Comparison of ENCODE assay signal across 9 cellular contexts in the genomic region with DNA sequence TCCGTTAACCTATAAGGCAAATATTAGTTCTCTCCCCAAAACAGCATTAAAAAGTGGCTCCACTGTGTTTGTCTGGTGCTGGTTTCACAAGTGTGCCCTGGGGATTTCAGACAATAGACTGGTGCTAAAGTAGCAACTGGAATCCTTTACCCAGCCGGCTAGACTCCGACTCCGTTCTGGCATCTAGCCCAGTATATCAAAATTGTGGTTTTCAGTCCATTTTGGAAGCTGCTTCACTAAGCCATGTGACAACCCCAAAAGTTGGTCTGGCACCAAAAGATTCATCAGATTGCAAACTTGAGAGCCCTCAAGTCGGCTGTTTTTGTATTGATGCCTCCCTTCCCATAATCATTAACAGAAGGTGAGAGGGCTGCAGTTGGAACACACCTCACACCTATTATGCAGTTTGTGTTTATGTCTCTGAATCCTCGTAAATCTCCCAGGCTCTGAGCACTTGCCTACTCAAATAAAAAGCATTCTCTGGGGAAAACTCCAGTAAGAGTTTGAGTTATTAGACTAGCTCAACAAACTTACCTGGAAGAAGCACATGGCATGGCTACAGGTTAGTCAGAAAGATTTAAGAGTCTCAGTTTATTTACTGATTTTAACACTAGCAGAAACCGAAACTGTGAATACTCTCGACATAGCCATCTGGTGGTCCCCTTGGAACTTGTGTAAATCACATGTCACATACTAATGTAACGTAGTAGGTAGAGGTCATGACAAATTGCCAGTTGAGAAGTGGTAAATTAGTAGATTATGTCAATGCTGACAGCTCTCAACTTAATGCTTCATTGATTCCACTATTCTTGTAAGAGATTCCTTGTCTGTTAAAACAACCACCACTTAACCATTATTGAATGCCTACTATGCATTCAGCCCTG. TPM values are rescaled to one million over a fixed set of nuclear protein-coding genes. Genes with fewer than 3 reads are reported as not detected.
A peak's percentile ranks its signal among the peaks of the same experiment; 100 is the strongest.
DNase-seq lines count a peak whose midpoint lies in the region; ATAC-seq and TF ChIP-seq lines count a peak whose summit lies in the region.
"Had no signal": no experiment of that assay in that cellular context is flagged by ENCODE, and none has a peak within 500 bp of the region (broad histone marks: within the 10 kb centered on the region; RNA-seq: fewer than 3 reads in every experiment).

No MANE protein-coding gene starts in this region.

- POLR2A ChIA-PET in activated CD4-positive, alpha-beta memory T cell treated with anti-CD3 and anti-CD28 coated beads, Interleukin-2, amount 10 ng/mL, durations not matched to agents 7 days and 5 days (lab: Charles Lee) = no interaction called here

- H3K9me3 Mint-ChIP-seq in activated CD4-positive, alpha-beta memory T cell treated with anti-CD3 and anti-CD28 coated beads, Interleukin-2, amount 10 ng/mL, durations not matched to agents 7 days and 5 days = no peaks in the 10 kb centered on the region

- peaks cover 12% of the 10 kb centered on the region for H3K27me3 Mint-ChIP-seq in activated CD4-positive, alpha-beta memory T cell treated with anti-CD3 and anti-CD28 coated beads, Interleukin-2, amount 10 ng/mL, durations not matched to agents 7 days and 5 days

- CTCF ChIA-PET in activated CD4-positive, alpha-beta memory T cell treated with anti-CD3 and anti-CD28 coated beads, Interleukin-2, amount 10 ng/mL, durations not matched to agents 7 days and 5 days (lab: Charles Lee) = no interaction called here

- no peak overlapping the region for H3K4me3 ChIP-seq in skeletal muscle cell (ENCODE audit: low read depth, low read length)

- DNase-seq in DMS153 treated with DMSO at 0.1 percent for 48 hours (lab: John Stamatoyannopoulos, UW; ENCODE audit: unreplicated experiment) (peak; percentile 92), SW480 (ENCODE audit: low spot score) (peak; percentile 64), skeletal muscle cell (ENCODE audit: low read depth) (peak; percentile 61), GF-D8 (lab: John Stamatoyannopoulos, UW) (no peak), T-helper 1 cell (no peak)
- no peak for DNase-seq in activated CD4-positive, alpha-beta memory T cell treated with anti-CD3 and anti-CD28 coated beads, Interleukin-2, amount 10 ng/mL, durations not matched to agents 7 days and 5 days

- no peak overlapping the region for H3K27ac Mint-ChIP-seq in activated CD4-positive, alpha-beta memory T cell treated with anti-CD3 and anti-CD28 coated beads, Interleukin-2, amount 10 ng/mL, durations not matched to agents 7 days and 5 days
- H3K27ac Mint-ChIP-seq: stimulated activated naive CD8-positive, alpha-beta T cell treated with anti-CD3 and anti-CD28 coated beads, Interleukin-15, Interleukin-2, amounts not matched to agents 100 ng/mL and 50 ng/mL, for 24 hours had no signal

- TF ChIP-seq RAD21 in Ishikawa (IDR thresholded peaks at IDR 0.05; ENCODE audit: low read depth) = no peak

- no peak; the same call in 1 of the 2 replicates for TF ChIP-seq EP300 in Ishikawa (IDR thresholded peaks at IDR 0.05; ENCODE audit: borderline replicate concordance)

- peak; percentile 91 for ATAC-seq in GM21723 (IDR thresholded peaks at IDR 0.05; ENCODE audit: unreplicated experiment)

- no peaks in the 10 kb centered on the region for H3K36me3 Mint-ChIP-seq in activated CD4-positive, alpha-beta memory T cell treated with anti-CD3 and anti-CD28 coated beads, Interleukin-2, amount 10 ng/mL, durations not matched to agents 7 days and 5 days (ENCODE audit: low read depth)

- H3K4me3 Mint-ChIP-seq in activated CD4-positive, alpha-beta memory T cell treated with anti-CD3 and anti-CD28 coated beads, Interleukin-2, amount 10 ng/mL, durations not matched to agents 7 days and 5 days = no peak overlapping the region
- H3K4me3 Mint-ChIP-seq: stimulated activated naive CD8-positive, alpha-beta T cell treated with anti-CD3 and anti-CD28 coated beads, Interleukin-15, Interleukin-2, amounts not matched to agents 100 ng/mL and 50 ng/mL, for 24 hours had no signal

- no peaks in the 10 kb centered on the region for H3K4me1 Mint-ChIP-seq in activated CD4-positive, alpha-beta memory T cell treated with anti-CD3 and anti-CD28 coated beads, Interleukin-2, amount 10 ng/mL, durations not matched to agents 7 days and 5 days

TF ChIP-seq in Ishikawa, 13 proteins besides CTCF, POLR2A, EP300 and RAD21:
- no peak for TF ChIP-seq YY1 (IDR thresholded peaks at IDR 0.05; ENCODE audit: low read depth)
- TF ChIP-seq, protein P1, sequence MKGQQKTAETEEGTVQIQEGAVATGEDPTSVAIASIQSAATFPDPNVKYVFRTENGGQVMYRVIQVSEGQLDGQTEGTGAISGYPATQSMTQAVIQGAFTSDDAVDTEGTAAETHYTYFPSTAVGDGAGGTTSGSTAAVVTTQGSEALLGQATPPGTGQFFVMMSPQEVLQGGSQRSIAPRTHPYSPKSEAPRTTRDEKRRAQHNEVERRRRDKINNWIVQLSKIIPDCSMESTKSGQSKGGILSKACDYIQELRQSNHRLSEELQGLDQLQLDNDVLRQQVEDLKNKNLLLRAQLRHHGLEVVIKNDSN (IDR thresholded peaks at IDR 0.05) = 0 out of 2 replicates have a peak, but pooled peaks have one; percentile 7
- TF ChIP-seq EGR1 (IDR thresholded peaks at IDR 0.05) = no peak
- TF ChIP-seq ZBTB7A (IDR thresholded peaks at IDR 0.05; ENCODE audit: low read depth) = no peak
- no peak for TF ChIP-seq TAF1 (IDR thresholded peaks at IDR 0.05; ENCODE audit: low read depth)
- TF ChIP-seq CEBPB (IDR thresholded peaks at IDR 0.05) = 0 out of 2 replicates have a peak, but pooled peaks have one; percentile 5
- TF ChIP-seq TEAD4 (IDR thresholded peaks at IDR 0.05) = no peak
- peak; percentile 55; the same call in 1 of the 2 replicates for TF ChIP-seq NFIC (IDR thresholded peaks at IDR 0.05)
- TF ChIP-seq REST (IDR thresholded peaks at IDR 0.05; ENCODE audit: low read depth) = no peak
TF ChIP-seq in Ishikawa: peak in this region for 3.

RNA-seq across cellular contexts. Expression of gene WNT16, which starts 14.8 kb away (rescaled TPM):
- total RNA-seq in activated CD4-positive, alpha-beta memory T cell treated with anti-CD3 and anti-CD28 coated beads, Interleukin-2, amount 10 ng/mL, durations not matched to agents 7 days and 5 days = not detected

Comparison
In these comparisons a context has a peak if more than half of its experiments do, and no peak if none do; other contexts are left out.
1. DNase-seq: peak in DMS153 treated with DMSO at 0.1 percent for 48 hours (single experiment), SW480 (single experiment) and skeletal muscle cell (single experiment); none in GF-D8 (single experiment), T-helper 1 cell (0 of 5) and activated CD4-positive, alpha-beta memory T cell treated with anti-CD3 and anti-CD28 coated beads, Interleukin-2, amount 10 ng/mL, durations not matched to agents 7 days and 5 days (single experiment).